ENCODE assay signal across 10 cellular contexts in genomic region chr19:17091758-17092333, GRCh38. TPM values are rescaled to one million over a fixed set of nuclear protein-coding genes. Genes with fewer than 3 reads are reported as not detected.
A peak's percentile ranks its signal among the peaks of the same experiment; 100 is the strongest.
DNase-seq lines count a peak whose midpoint lies in the region; ATAC-seq, FAIRE-seq and TF ChIP-seq lines count a peak whose summit lies in the region.
"Had no signal": no experiment of that assay in that cellular context is flagged by ENCODE, and none has a peak within 500 bp of the region (broad histone marks: within the 10 kb centered on the region; RNA-seq: fewer than 3 reads in every experiment).

No MANE protein-coding gene starts in this region.

- no peak for TF ChIP-seq POLR2A in GM12891 (IDR thresholded peaks at IDR 0.05; ENCODE audit: low read depth, low read length)

- H3K4me1 ChIP-seq in OCI-LY3 (ENCODE audit: low read length) (peaks cover 41% of the 10 kb centered on the region), SJCRH30 (peaks cover 6% of the 10 kb centered on the region)

- H2AFZ ChIP-seq in OCI-LY3 (ENCODE audit: low read depth, low read length): no peak overlapping the region
- H2AFZ ChIP-seq: hepatocyte had no signal

- TF ChIP-seq CTCF in OCI-LY3 (IDR thresholded peaks at IDR 0.05; ENCODE audit: low read depth, low read length) (no peak), glutamatergic neuron (IDR thresholded peaks at IDR 0.05; ENCODE audit: partially characterized antibody, unreplicated experiment) (no peak)

- peaks cover 39% of the 10 kb centered on the region for H4K20me1 ChIP-seq in OCI-LY3 (ENCODE audit: insufficient read depth, low read length)

- DNase-seq in GM12891 (ENCODE audit: insufficient read length, low spot score) (peak; percentile 61), glutamatergic neuron (no peak), sciatic nerve (ENCODE audit: low spot score) (no peak), hepatic stellate cell (ENCODE audit: low spot score) (no peak), occipital lobe (lab: John Stamatoyannopoulos, UW) (no peak), SJCRH30 (no peak), COLO668 (lab: John Stamatoyannopoulos, UW; ENCODE audit: unreplicated experiment) (no peak)
- DNase-seq: activated CD4-positive, alpha-beta T cell treated with anti-CD3 and anti-CD28 coated beads, Interleukin-2, amount 50 U/mL, for 48 hours had no signal

- H3K27me3 ChIP-seq in OCI-LY3 (ENCODE audit: low read depth, low read length): no peaks in the 10 kb centered on the region
- H3K27me3 ChIP-seq in SJCRH30: no peaks in the 10 kb centered on the region
- H3K27me3 ChIP-seq: hepatocyte had no signal

- H3K9me3 ChIP-seq in OCI-LY3 (ENCODE audit: insufficient read depth, low read length): 0 out of 2 replicates have a peak, but pooled peaks cover 2% of the 10 kb centered on the region
- H3K9me3 ChIP-seq in SJCRH30 (replicated peaks): no peaks in the 10 kb centered on the region

- H3K4me3 ChIP-seq in OCI-LY3 (ENCODE audit: low read length): peak overlapping the region; percentile 58
- no peak overlapping the region for H3K4me3 ChIP-seq in SJCRH30
- H3K4me3 ChIP-seq: hepatocyte had no signal

- H3K79me2 ChIP-seq in OCI-LY3 (ENCODE audit: low read length): peaks cover 100% of the 10 kb centered on the region

- H3K36me3 ChIP-seq in OCI-LY3 (replicated peaks; ENCODE audit: low read depth, low read length) (peaks cover 42% of the 10 kb centered on the region), SJCRH30 (no peaks in the 10 kb centered on the region)

- H3K4me3 Mint-ChIP-seq in glutamatergic neuron (ENCODE audit: unreplicated experiment): no peak overlapping the region

- H3K36me3 Mint-ChIP-seq in glutamatergic neuron (ENCODE audit: unreplicated experiment): no peaks in the 10 kb centered on the region

- H3K27ac ChIP-seq in OCI-LY3 (ENCODE audit: low read length) (peak overlapping the region; percentile 73), SJCRH30 (no peak overlapping the region)
- H3K27ac ChIP-seq: hepatocyte had no signal

- peak overlapping the region; percentile 63 for H3K9ac ChIP-seq in OCI-LY3 (ENCODE audit: low read length)

- H3K4me1 Mint-ChIP-seq in glutamatergic neuron (ENCODE audit: low read depth, unreplicated experiment): peaks cover 10% of the 10 kb centered on the region

- peak overlapping the region; percentile 66 for H3K4me2 ChIP-seq in OCI-LY3 (ENCODE audit: low read length)
- H3K4me2 ChIP-seq: hepatocyte had no signal

- peak; percentile 70 for ATAC-seq in sciatic nerve

- intact Hi-C loops in sciatic nerve (cut with DNase I): no loop called here

- H3K9me3 Mint-ChIP-seq in glutamatergic neuron (ENCODE audit: unreplicated experiment): peaks cover 7% of the 10 kb centered on the region

- peaks cover 5% of the 10 kb centered on the region for H3K27me3 Mint-ChIP-seq in glutamatergic neuron (ENCODE audit: unreplicated experiment)

- H3K27ac Mint-ChIP-seq in glutamatergic neuron (ENCODE audit: unreplicated experiment): peak overlapping the region; percentile 38

- peak; percentile 67 for FAIRE-seq in GM12891 (lab: Jason Lieb, UNC)

TF ChIP-seq in GM12891, 5 proteins besides CTCF, POLR2A, EP300 and RAD21:
- TF ChIP-seq SPI1 (IDR thresholded peaks at IDR 0.05; ENCODE audit: low read depth, low read length) (peak; percentile 80), POU2F2 (IDR thresholded peaks at IDR 0.05; ENCODE audit: low read depth, low read length) (no peak)

RNA-seq across cellular contexts. Expression of gene MYO9B, which starts 16.3 kb away (rescaled TPM):
- 134 TPM for polyA plus RNA-seq in GM12891 (2012; ENCODE audit: low read depth, missing spikeins)
- total RNA-seq in glutamatergic neuron (ENCODE audit: unreplicated experiment) (237 TPM), sciatic nerve (90.7 TPM), occipital lobe (24.0 TPM)
- 47.7 and 48.4 TPM in 2 replicates for total RNA-seq in SJCRH30 (2014; rRNA removed; shearing (Covaris generic))

RNA-seq across cellular contexts. Expression of gene HAUS8, which starts 16.6 kb away (rescaled TPM):
- polyA plus RNA-seq in GM12891 (2012; ENCODE audit: low read depth, missing spikeins): 23.1 TPM
- 9.1 TPM for total RNA-seq in glutamatergic neuron (ENCODE audit: unreplicated experiment)
- total RNA-seq in sciatic nerve: 5.9 TPM
- total RNA-seq in occipital lobe: 1.9 TPM
- total RNA-seq in SJCRH30 (2014; rRNA removed; shearing (Covaris generic)): 22.9 and 23.9 TPM in 2 replicates
